Comparison of ENCODE assay signal across 13 cellular contexts in genomic region chr19:50838239-50838638, GRCh38. TPM values are rescaled to one million over a fixed set of nuclear protein-coding genes. Genes with fewer than 3 reads are reported as not detected.
DNase-seq lines count a peak whose midpoint lies in the region; FAIRE-seq and TF ChIP-seq lines count a peak whose summit lies in the region.
"Had no signal": no experiment of that assay in that cellular context is flagged by ENCODE, and none has a peak within 500 bp of the region (broad histone marks: within the 10 kb centered on the region; RNA-seq: fewer than 3 reads in every experiment).

No MANE protein-coding gene starts in this region.

- no peaks in the 10 kb centered on the region for H3F3A ChIP-seq in OCI-LY1 (ENCODE audit: insufficient read depth, low read length)

- DNase-seq in GM13976 (ENCODE audit: low spot score) (peak; percentile 74), iPS-NIHi11 (ENCODE audit: low spot score) (peak; percentile 64), G401 (ENCODE audit: low spot score) (no peak), AG20443 (ENCODE audit: low spot score) (no peak), superior temporal gyrus (ENCODE audit: extremely low spot score) (no peak), frontal cortex (ENCODE audit: low spot score in 2 of 2) (no peak)
- DNase-seq: brain microvascular endothelial cell, NCI-H2107, stomach, T-cell had no signal

- H3K9ac ChIP-seq in OCI-LY1 (ENCODE audit: low read length) = no peak overlapping the region

- no peaks in the 10 kb centered on the region for H3K36me3 ChIP-seq in OCI-LY1 (ENCODE audit: insufficient read depth, low read length)
- H3K36me3 ChIP-seq: brain microvascular endothelial cell, spleen, stomach had no signal

- peaks cover 10% of the 10 kb centered on the region for H3K4me1 ChIP-seq in OCI-LY1 (ENCODE audit: insufficient read depth, low read length, severe bottlenecking)

- H3K27me3 ChIP-seq in OCI-LY1 (ENCODE audit: insufficient read depth, low read length) = peaks cover 4% of the 10 kb centered on the region; the same call in 1 of the 2 replicates
- H3K27me3 ChIP-seq: brain microvascular endothelial cell had no signal

- H3K9me3 ChIP-seq in OCI-LY1 (ENCODE audit: low read length) = no peaks in the 10 kb centered on the region

- no peak for FAIRE-seq in frontal cortex (lab: Jason Lieb, UNC)

- TF ChIP-seq CTCF in C4-2B (conservative IDR thresholded peaks at IDR 0.05) (no peak; the same call in 1 of the 2 replicates), GM13976 (IDR thresholded peaks at IDR 0.05; ENCODE audit: borderline replicate concordance, control extremely low read depth, extremely low read depth, insufficient read depth, missing control alignments) (peak; percentile 45), OCI-LY1 (IDR thresholded peaks at IDR 0.05; ENCODE audit: low read length) (peak; percentile 32)

- in situ Hi-C loops in GM13976 (cut with MboI; ENCODE audit: low sequenced_read_pairs, unreplicated experiment) (no loop called here), G401 (cut with HindIII; ENCODE audit: low sequenced_read_pairs) (no loop called here)

- H3K27ac ChIP-seq in C4-2B (peak overlapping the region; percentile 100), OCI-LY1 (ENCODE audit: low read depth, low read length, poor library complexity, severe bottlenecking) (no peak overlapping the region)
- H3K27ac ChIP-seq: brain microvascular endothelial cell, spleen, stomach had no signal

- no peak overlapping the region for H3K4me3 ChIP-seq in OCI-LY1 (ENCODE audit: low read depth, low read length, poor library complexity, severe bottlenecking)
- H3K4me3 ChIP-seq: spleen, stomach had no signal

- H3K4me2 ChIP-seq in OCI-LY1 (ENCODE audit: low read length) = no peak overlapping the region

- H3K9me2 ChIP-seq in OCI-LY1 (ENCODE audit: low read depth, low read length) = no peaks in the 10 kb centered on the region

- no peaks in the 10 kb centered on the region for H3K79me2 ChIP-seq in OCI-LY1 (ENCODE audit: insufficient read depth, low read length)

- no peaks in the 10 kb centered on the region for H4K20me1 ChIP-seq in OCI-LY1 (ENCODE audit: insufficient read depth, low read length)

- H2AFZ ChIP-seq in OCI-LY1 (ENCODE audit: low read length) = no peak overlapping the region

RNA-seq across cellular contexts. Expression of gene KLK15, which starts 4.9 kb away (rescaled TPM):
- not detected in 2 replicates for total RNA-seq in G401 (2014; rRNA removed; shearing (Covaris generic))
- not detected for total RNA-seq in frontal cortex
- total RNA-seq: spleen, stomach, T-cell had no signal

RNA-seq across cellular contexts. Expression of gene KLK1, which starts 14.7 kb away (rescaled TPM):
- not detected in 2 replicates for total RNA-seq in G401 (2014; rRNA removed; shearing (Covaris generic))
- total RNA-seq in frontal cortex = not detected

RNA-seq across cellular contexts. Expression of gene KLK3, which starts 16.5 kb away (rescaled TPM):
- not detected in 2 replicates for total RNA-seq in G401 (2014; rRNA removed; shearing (Covaris generic))
- total RNA-seq in frontal cortex = not detected
- total RNA-seq: spleen, T-cell had no signal

RNA-seq across cellular contexts. Expression of gene KLK2, which starts 35.0 kb away (rescaled TPM):
- total RNA-seq in G401 (2014; rRNA removed; shearing (Covaris generic)) = not detected in 2 replicates
- total RNA-seq in frontal cortex = not detected
- total RNA-seq: T-cell had no signal

RNA-seq across cellular contexts. Expression of gene ACP4, which starts 48.0 kb away (rescaled TPM):
- not detected in 2 replicates for total RNA-seq in G401 (2014; rRNA removed; shearing (Covaris generic))
- not detected for total RNA-seq in frontal cortex
- total RNA-seq: spleen, stomach, T-cell had no signal

Comparison
In these comparisons a context has a peak if more than half of its experiments do, and no peak if none do; other contexts are left out.
1. DNase-seq: peak in GM13976 (single experiment) and iPS-NIHi11 (single experiment); none in G401 (single experiment), AG20443 (single experiment), superior temporal gyrus (single experiment) and frontal cortex (0 of 2).